ENCODE assay signal across 13 cellular contexts in the genomic region with DNA sequence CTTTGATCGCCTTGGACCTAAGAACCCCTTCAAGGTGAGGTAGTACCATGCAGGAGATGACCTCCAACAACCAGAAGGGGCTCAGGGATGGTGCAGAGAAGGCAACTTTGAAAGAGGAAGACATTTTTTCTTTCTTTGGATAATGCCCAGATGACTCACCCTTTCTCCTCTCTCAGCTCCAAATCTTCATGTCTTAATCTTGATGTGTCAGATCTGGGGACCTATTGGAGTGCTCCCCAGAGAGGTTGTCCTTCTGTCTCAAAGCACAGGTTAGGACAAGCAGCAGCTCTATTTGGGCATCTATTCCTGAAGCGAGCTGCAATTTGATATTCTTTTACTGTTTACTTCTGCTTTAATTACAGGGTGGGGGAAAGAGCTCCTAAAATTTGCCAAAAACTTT.
DNase-seq lines count a peak whose midpoint lies in the region; ATAC-seq and TF ChIP-seq lines count a peak whose summit lies in the region.
"Had no signal": no experiment of that assay in that cellular context is flagged by ENCODE, and none has a peak within 500 bp of the region (broad histone marks: within the 10 kb centered on the region; RNA-seq: fewer than 3 reads in every experiment).

No MANE protein-coding gene starts in this region.

- H3K27me3 ChIP-seq in RWPE2 (ENCODE audit: insufficient read depth, poor library complexity, severe bottlenecking): no peaks in the 10 kb centered on the region
- H3K27me3 ChIP-seq in fibroblast of lung (ENCODE audit: control insufficient read depth, insufficient read depth, low read length): peaks cover 5% of the 10 kb centered on the region
- H3K27me3 ChIP-seq in gastrocnemius medialis: no peaks in the 10 kb centered on the region

- peaks cover 0 to 7% (median 6%) of the 10 kb centered on the region in 3 donors for H3K9me3 Mint-ChIP-seq in IgD-negative memory B cell

- H3K4me1 Mint-ChIP-seq in IgD-negative memory B cell: peaks cover 55 to 64% (median 56%) of the 10 kb centered on the region in 3 donors

- no peaks in the 10 kb centered on the region for H3K79me2 ChIP-seq in fibroblast of lung (ENCODE audit: control insufficient read depth, insufficient read depth, low read length)
- H3K79me2 ChIP-seq in OCI-LY7 (ENCODE audit: insufficient read depth, low read depth, low read length): no peaks in the 10 kb centered on the region
- H3K79me2 ChIP-seq: parathyroid adenoma had no signal

- H3K4me3 Mint-ChIP-seq in IgD-negative memory B cell: peak overlapping the region in 1 of 4 donors; percentile 61

- H2AFZ ChIP-seq in fibroblast of lung (ENCODE audit: low read length): no peak overlapping the region
- H2AFZ ChIP-seq in OCI-LY7 (ENCODE audit: low read length): no peak overlapping the region

- DNase-seq in RWPE2 (ENCODE audit: low spot score) (no peak), fibroblast of lung (ENCODE audit: low read depth in 2 of 2) (peak; percentile 36 to 38), gastrocnemius medialis (no peak), OCI-LY7 (ENCODE audit: low spot score) (no peak), cerebellar cortex (ENCODE audit: low spot score) (no peak), iPS-NIHi11 (ENCODE audit: low spot score) (no peak)
- DNase-seq: Calu3, kidney glomerular epithelial cell, NCI-H524 treated with DMSO at 0.1 percent for 48 hours had no signal

- peaks cover 1% of the 10 kb centered on the region for H3K36me3 Mint-ChIP-seq in IgD-negative memory B cell

- no peaks in the 10 kb centered on the region for H3K36me3 ChIP-seq in RWPE2 (ENCODE audit: low read depth)
- no peaks in the 10 kb centered on the region for H3K36me3 ChIP-seq in fibroblast of lung (ENCODE audit: control insufficient read depth, insufficient read depth, low read length)
- H3K36me3 ChIP-seq in gastrocnemius medialis: no peaks in the 10 kb centered on the region
- no peaks in the 10 kb centered on the region for H3K36me3 ChIP-seq in OCI-LY7 (ENCODE audit: insufficient read depth, low read length)
- H3K36me3 ChIP-seq: thoracic aorta had no signal

- H3K9me2 ChIP-seq in OCI-LY7 (ENCODE audit: insufficient read depth, low read length): no peaks in the 10 kb centered on the region; the same call in 1 of the 2 replicates

- H3K27ac ChIP-seq in RWPE2 (ENCODE audit: poor library complexity, severe bottlenecking) (no peak overlapping the region), fibroblast of lung (ENCODE audit: insufficient read depth, low read length) (no peak overlapping the region), gastrocnemius medialis (peak overlapping the region in 3 of 4 donors; percentile 64 to 71 (median 70)), OCI-LY7 (ENCODE audit: low read depth, low read length, poor library complexity, severe bottlenecking) (no peak overlapping the region)
- H3K27ac ChIP-seq: parathyroid adenoma, thoracic aorta had no signal

- intact Hi-C loops in gastrocnemius medialis (cut with DNase I; ENCODE audit: low total_unique reads) (no loop called here), OCI-LY7 (cut with micrococcal nuclease; ENCODE audit: unreplicated experiment) (loop anchor here (5.0 kb wide), 1 partner anchor 232 kb away; a partner anchor contains a TSS)

- H3K4me1 ChIP-seq in RWPE2 (ENCODE audit: insufficient read depth, poor library complexity, severe bottlenecking) (peaks cover 10% of the 10 kb centered on the region), fibroblast of lung (ENCODE audit: control insufficient read depth, extremely low read depth, insufficient read depth, low read length) (peaks cover 3% of the 10 kb centered on the region), gastrocnemius medialis (peaks cover 5 to 19% of the 10 kb centered on the region in 2 donors), OCI-LY7 (ENCODE audit: insufficient read depth, low read length, poor library complexity, severe bottlenecking) (peaks cover 36% of the 10 kb centered on the region)
- H3K4me1 ChIP-seq: parathyroid adenoma had no signal

- H3K4me3 ChIP-seq in RWPE2 (ENCODE audit: severe bottlenecking): no peak overlapping the region
- H3K4me3 ChIP-seq in fibroblast of lung (replicated peaks in 1 of 4; ENCODE audit: control extremely low read depth in 1 of 4, insufficient read depth in 1 of 4, low read depth in 3 of 4, low read length in 4 of 4): no peak overlapping the region
- H3K4me3 ChIP-seq in gastrocnemius medialis: no peak overlapping the region
- no peak overlapping the region for H3K4me3 ChIP-seq in OCI-LY7 (ENCODE audit: low read depth, low read length, poor library complexity, severe bottlenecking)

- no peak overlapping the region for H3K4me2 ChIP-seq in fibroblast of lung (ENCODE audit: extremely low read depth, insufficient read depth, low read length)
- H3K4me2 ChIP-seq in OCI-LY7 (ENCODE audit: low read length): no peak overlapping the region

- no peak for TF ChIP-seq POLR2A in gastrocnemius medialis (IDR thresholded peaks at IDR 0.05)

- CTCF ChIA-PET in OCI-LY7 (lab: Charles Lee; ENCODE audit: unreplicated experiment): no interaction called here

- no peak overlapping the region for H3K9ac ChIP-seq in fibroblast of lung (ENCODE audit: insufficient read depth, low read length)
- H3K9ac ChIP-seq: parathyroid adenoma had no signal

- TF ChIP-seq CTCF in RWPE2 (IDR thresholded peaks at IDR 0.05; ENCODE audit: poor library complexity, severe bottlenecking) (no peak), fibroblast of lung (conservative IDR thresholded peaks at IDR 0.05 in 1 of 2, IDR thresholded peaks at IDR 0.05 in 1 of 2; ENCODE audit: low read depth in 1 of 2, low read length in 2 of 2) (no peak), gastrocnemius medialis (IDR thresholded peaks at IDR 0.05 in 4 of 5, conservative IDR thresholded peaks at IDR 0.05 in 1 of 5) (no peak), OCI-LY7 (conservative IDR thresholded peaks at IDR 0.05; ENCODE audit: low read length) (no peak)

- in situ Hi-C loops in gastrocnemius medialis (cut with MboI; ENCODE audit: low sequenced_read_pairs in 4 of 4): no loop called here

- H4K20me1 ChIP-seq in fibroblast of lung (ENCODE audit: control insufficient read depth, extremely low read depth, insufficient read depth, low read length): no peaks in the 10 kb centered on the region
- no peaks in the 10 kb centered on the region for H4K20me1 ChIP-seq in OCI-LY7 (ENCODE audit: insufficient read depth, low read length)

- H3K27me3 Mint-ChIP-seq in IgD-negative memory B cell: no peaks in the 10 kb centered on the region

- POLR2A ChIA-PET in OCI-LY7 (lab: Charles Lee): interaction anchor here (0.6 to 1.6 kb wide), 6 partner anchors 8 to 1312 kb away, joined by 3 to 4 read pairs (median 3); no protein-coding TSS in a partner anchor

- H3K9me3 ChIP-seq in RWPE2 (ENCODE audit: severe bottlenecking): no peaks in the 10 kb centered on the region
- H3K9me3 ChIP-seq in fibroblast of lung (ENCODE audit: control insufficient read depth, insufficient read depth, low read depth, low read length): no peaks in the 10 kb centered on the region
- no peaks in the 10 kb centered on the region for H3K9me3 ChIP-seq in gastrocnemius medialis
- H3K9me3 ChIP-seq in OCI-LY7 (ENCODE audit: low read length): no peaks in the 10 kb centered on the region
- H3K9me3 ChIP-seq: thoracic aorta had no signal

- peak; percentile 92 for ATAC-seq in RWPE2 (ENCODE audit: low read depth)
- ATAC-seq in gastrocnemius medialis: peak in 1 of 2 donors; percentile 24
- no peak for ATAC-seq in HG03521 (IDR thresholded peaks at IDR 0.05; ENCODE audit: unreplicated experiment)

- no TSS peak for BruUV-seq in OCI-LY7 (replicated peaks; lab: Mats Ljungman, UMichigan)

- H3K27ac Mint-ChIP-seq in IgD-negative memory B cell: peak overlapping the region in 2 of 3 donors; percentile 35 to 72

Comparison
In these comparisons a context has a peak if more than half of its experiments do, and no peak if none do; other contexts are left out.
1. DNase-seq: peak in fibroblast of lung (2 of 2); none in RWPE2 (single experiment), gastrocnemius medialis (0 of 2), OCI-LY7 (single experiment), cerebellar cortex (single experiment) and iPS-NIHi11 (single experiment).
2. H3K27ac ChIP-seq: peak in gastrocnemius medialis (3 of 4); none in RWPE2 (single experiment), fibroblast of lung (single experiment) and OCI-LY7 (single experiment).